Comparison of ENCODE assay signal across 14 cellular contexts in genomic region chr6:11430036-11430435, GRCh38.
A peak's percentile ranks its signal among the peaks of the same experiment; 100 is the strongest.
DNase-seq lines count a peak whose midpoint lies in the region; ATAC-seq and TF ChIP-seq lines count a peak whose summit lies in the region.
"Had no signal": no experiment of that assay in that cellular context is flagged by ENCODE, and none has a peak within 500 bp of the region (broad histone marks: within the 10 kb centered on the region; RNA-seq: fewer than 3 reads in every experiment).

No MANE protein-coding gene starts in this region.

- H3K4me3 ChIP-seq in left ventricle myocardium inferior (no peak overlapping the region), brain microvascular endothelial cell (ENCODE audit: low read depth, low read length) (no peak overlapping the region), vagina (no peak overlapping the region), A673 (ENCODE audit: low read depth, low read length, poor library complexity, severe bottlenecking) (no peak overlapping the region), H7 (ENCODE audit: insufficient read depth, low read depth, low read length) (no peak overlapping the region)

- no peak for ATAC-seq in Right ventricle myocardium inferior

- H3K4me1 ChIP-seq in left ventricle myocardium inferior: peaks cover 75% of the 10 kb centered on the region
- H3K4me1 ChIP-seq in vagina: peaks cover 62% of the 10 kb centered on the region
- H3K4me1 ChIP-seq in A673 (ENCODE audit: insufficient read depth, low read length, poor library complexity, severe bottlenecking): peaks cover 24% of the 10 kb centered on the region

- intact Hi-C loops in left ventricle myocardium inferior (cut with micrococcal nuclease): no loop called here
- intact Hi-C loops in Right ventricle myocardium inferior (cut with DNase I): no loop called here
- intact Hi-C loops in vagina (cut with DNase I): no loop called here
- intact Hi-C loops in A673 (cut with micrococcal nuclease; ENCODE audit: unreplicated experiment): no loop called here

- CTCF ChIA-PET in A673 (lab: Charles Lee): no interaction called here

- H3K36me3 ChIP-seq in left ventricle myocardium inferior: no peaks in the 10 kb centered on the region
- no peaks in the 10 kb centered on the region for H3K36me3 ChIP-seq in brain microvascular endothelial cell (replicated peaks)
- H3K36me3 ChIP-seq in vagina: no peaks in the 10 kb centered on the region
- no peaks in the 10 kb centered on the region for H3K36me3 ChIP-seq in A673 (ENCODE audit: insufficient read depth, low read length, poor library complexity, severe bottlenecking)
- no peaks in the 10 kb centered on the region for H3K36me3 ChIP-seq in H7 (replicated peaks; ENCODE audit: control insufficient read depth, insufficient read depth, low read length)

- TF ChIP-seq POLR2A in vagina (IDR thresholded peaks at IDR 0.05): no peak

- H3K9me3 ChIP-seq in left ventricle myocardium inferior (replicated peaks): no peaks in the 10 kb centered on the region
- H3K9me3 ChIP-seq in vagina: no peaks in the 10 kb centered on the region
- no peaks in the 10 kb centered on the region for H3K9me3 ChIP-seq in A673 (ENCODE audit: low read depth, low read length, poor library complexity, severe bottlenecking)

- DNase-seq in left ventricle myocardium inferior (no peak), Right ventricle myocardium inferior (ENCODE audit: missing footprints) (no peak), brain microvascular endothelial cell (no peak), myocyte (ENCODE audit: low read depth) (peak; percentile 50), vagina (ENCODE audit: extremely low spot score in 2 of 2) (no peak), A673 (ENCODE audit: low spot score) (no peak), HuH-7.5 (ENCODE audit: low spot score) (no peak), H7 (no peak)
- DNase-seq: 8988T; CD8-positive, alpha-beta memory T cell; head of caudate nucleus; NCI-H1417 treated with DMSO at 0.1 percent for 48 hours; stimulated activated CD4-positive, alpha-beta T cell treated with anti-CD3 and anti-CD28 coated beads, Interleukin-1b, Interleukin-23, amount 100 ng/mL, for 48 hours; stimulated activated CD8-positive, alpha-beta memory T cell treated with anti-CD3 and anti-CD28 coated beads, Interleukin-4, amount 100 ng/mL, for 48 hours had no signal

- H3K27me3 ChIP-seq in left ventricle myocardium inferior (ENCODE audit: low read depth): no peaks in the 10 kb centered on the region
- no peaks in the 10 kb centered on the region for H3K27me3 ChIP-seq in brain microvascular endothelial cell (replicated peaks)
- no peaks in the 10 kb centered on the region for H3K27me3 ChIP-seq in vagina
- no peaks in the 10 kb centered on the region for H3K27me3 ChIP-seq in A673 (replicated peaks; ENCODE audit: insufficient read depth, low read depth, low read length, poor library complexity)
- H3K27me3 ChIP-seq in H7 (ENCODE audit: control insufficient read depth, insufficient read depth, low read length): no peaks in the 10 kb centered on the region

- no TSS peak for BruUV-seq in A673 (replicated peaks; lab: Mats Ljungman, UMichigan)

- in situ Hi-C loops in brain microvascular endothelial cell (cut with HindIII; ENCODE audit: low pct_ligation_motif_present, low sequenced_read_pairs): no loop called here

- H3K27ac ChIP-seq in left ventricle myocardium inferior (replicated peaks): peak overlapping the region; percentile 77
- peak overlapping the region; percentile 64 for H3K27ac ChIP-seq in brain microvascular endothelial cell
- peak overlapping the region; percentile 60 for H3K27ac ChIP-seq in vagina
- H3K27ac ChIP-seq in A673 (ENCODE audit: low read depth, low read length, poor library complexity, severe bottlenecking): no peak overlapping the region

- TF ChIP-seq CTCF in left ventricle myocardium inferior (IDR thresholded peaks at IDR 0.05; ENCODE audit: borderline replicate concordance) (no peak), brain microvascular endothelial cell (IDR thresholded peaks at IDR 0.05; ENCODE audit: low read depth, low read length, missing control alignments) (no peak), vagina (IDR thresholded peaks at IDR 0.05) (no peak), A673 (conservative IDR thresholded peaks at IDR 0.05; ENCODE audit: low read depth, low read length) (no peak)

- POLR2A ChIA-PET in A673 (lab: Charles Lee; ENCODE audit: low non-redundant PET): no interaction called here
